ENCODE assay signal across 18 cellular contexts in the genomic region with DNA sequence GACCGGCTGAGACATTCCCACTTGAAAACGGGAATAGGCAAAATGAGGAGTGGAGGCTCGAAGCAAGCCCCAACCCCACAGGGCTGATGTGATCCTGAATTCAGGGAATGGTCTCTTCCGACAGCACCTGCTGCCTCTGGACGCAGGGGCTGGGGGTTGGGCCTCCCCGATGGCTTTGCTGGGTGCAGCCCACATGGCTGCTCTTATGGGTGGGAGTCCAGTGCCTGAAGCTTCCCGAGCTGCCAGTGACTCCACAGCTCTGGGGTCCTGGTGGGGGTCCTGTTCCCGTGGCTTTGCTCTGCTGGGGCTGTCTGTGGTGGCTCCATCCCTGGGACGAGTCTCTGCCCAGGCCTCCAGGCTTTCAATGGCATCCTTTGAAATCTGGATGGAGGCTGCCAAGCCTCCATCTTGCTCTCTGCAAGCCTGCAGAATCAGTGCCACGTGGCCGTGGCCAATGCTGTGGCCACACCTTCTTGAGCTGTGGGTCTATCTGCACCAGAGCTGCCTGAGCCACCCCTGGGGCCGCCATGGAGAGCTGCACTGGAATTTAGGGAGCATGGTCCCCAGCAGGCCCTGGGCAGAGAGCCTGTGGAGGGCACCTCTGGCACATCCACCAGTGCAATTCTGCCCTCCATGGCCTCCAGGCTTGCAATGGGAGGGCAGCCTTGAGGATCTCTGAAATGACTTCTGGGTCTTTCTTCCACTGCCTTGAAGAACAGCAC. TPM values are rescaled to one million over a fixed set of nuclear protein-coding genes. Genes with fewer than 3 reads are reported as not detected.
DNase-seq lines count a peak whose midpoint lies in the region; ATAC-seq and TF ChIP-seq lines count a peak whose summit lies in the region.
"Had no signal": no experiment of that assay in that cellular context is flagged by ENCODE, and none has a peak within 500 bp of the region (broad histone marks: within the 10 kb centered on the region; RNA-seq: fewer than 3 reads in every experiment).

No MANE protein-coding gene starts in this region.

- H3K4me3 ChIP-seq in right cardiac atrium (ENCODE audit: low read length) = no peak overlapping the region
- H3K4me3 ChIP-seq in upper lobe of right lung = no peak overlapping the region
- H3K4me3 ChIP-seq: BLaER1 treated with 17β-estradiol and CSF1 and Interleukin-3, amounts not matched to agents 10 nM and 100 nM; HAP-1 had no signal

- H3K27ac ChIP-seq in right cardiac atrium (ENCODE audit: low read length) (no peak overlapping the region), upper lobe of right lung (no peak overlapping the region)
- H3K27ac ChIP-seq: BLaER1 treated with 17β-estradiol and CSF1 and Interleukin-3, amounts not matched to agents 10 nM and 100 nM; HL-60 had no signal

- H3K27me3 ChIP-seq in right cardiac atrium (ENCODE audit: control insufficient read depth, insufficient read depth) (no peaks in the 10 kb centered on the region), upper lobe of right lung (peaks cover 6% of the 10 kb centered on the region)

- H3K4me1 ChIP-seq in right cardiac atrium (ENCODE audit: control insufficient read depth, insufficient read depth, low read length) (no peaks in the 10 kb centered on the region), upper lobe of right lung (no peaks in the 10 kb centered on the region)
- H3K4me1 ChIP-seq: HAP-1 had no signal

- peaks cover 11% of the 10 kb centered on the region for H3K9me3 Mint-ChIP-seq in osteocyte (ENCODE audit: unreplicated experiment)
- peaks cover 11% of the 10 kb centered on the region for H3K9me3 Mint-ChIP-seq in T-helper 2 cell treated with Interferon-gamma antibody and Interleukin-4, amounts not matched to agents 5 μg/mL and 100 μg/mL, for 36 hours

- DNase-seq in cardiac septum (ENCODE audit: low spot score) (peak; percentile 47), right cardiac atrium (no peak), islet precursor cell (peak; percentile 30), osteocyte (ENCODE audit: extremely low spot score, unreplicated experiment) (peak; percentile 70), upper lobe of right lung (peak; percentile 38), activated gamma-delta T cell (lab: John Stamatoyannopoulos, UW) (no peak)
- no peak for DNase-seq in T-helper 2 cell treated with Interferon-gamma antibody and Interleukin-4, amounts not matched to agents 5 μg/mL and 100 μg/mL, for 36 hours (ENCODE audit: low spot score)
- DNase-seq: ACHN; Calu3; CD4-positive, alpha-beta T cell; DMS 273 treated with DMSO at 0.1 percent for 48 hours; GOT3; HFFc6 had no signal

- ATAC-seq in right cardiac atrium = no peak
- no peak for ATAC-seq in upper lobe of right lung
- no peak for ATAC-seq in GM21825 (IDR thresholded peaks at IDR 0.05; ENCODE audit: unreplicated experiment)

- H3K4me1 Mint-ChIP-seq in osteocyte (ENCODE audit: unreplicated experiment) = no peaks in the 10 kb centered on the region
- no peaks in the 10 kb centered on the region for H3K4me1 Mint-ChIP-seq in T-helper 2 cell treated with Interferon-gamma antibody and Interleukin-4, amounts not matched to agents 5 μg/mL and 100 μg/mL, for 36 hours (ENCODE audit: low read depth)

- no peaks in the 10 kb centered on the region for H3K36me3 ChIP-seq in upper lobe of right lung
- H3K36me3 ChIP-seq: BLaER1 treated with 17β-estradiol and CSF1 and Interleukin-3, amounts not matched to agents 10 nM and 100 nM; HAP-1 had no signal

- H3K9me3 ChIP-seq in right cardiac atrium (ENCODE audit: control insufficient read depth, low read length) (no peaks in the 10 kb centered on the region), upper lobe of right lung (peaks cover 5% of the 10 kb centered on the region)

- intact Hi-C loops in cardiac septum (cut with DNase I) (no loop called here), right cardiac atrium (cut with DNase I) (no loop called here), upper lobe of right lung (cut with DNase I) (no loop called here)

- 66% methylated on average over 12 of the region's 12 CpGs for WGBS in right cardiac atrium

- TF ChIP-seq CTCF in osteocyte (IDR thresholded peaks at IDR 0.05) (no peak), upper lobe of right lung (IDR thresholded peaks at IDR 0.05) (no peak)

- no peak overlapping the region for H3K4me3 Mint-ChIP-seq in osteocyte (ENCODE audit: unreplicated experiment)
- H3K4me3 Mint-ChIP-seq in T-helper 2 cell treated with Interferon-gamma antibody and Interleukin-4, amounts not matched to agents 5 μg/mL and 100 μg/mL, for 36 hours = no peak overlapping the region
- H3K4me3 Mint-ChIP-seq: CD4-positive, alpha-beta T cell; HFFc6 had no signal

- no peak overlapping the region for H3K27ac Mint-ChIP-seq in osteocyte (ENCODE audit: unreplicated experiment)
- no peak overlapping the region for H3K27ac Mint-ChIP-seq in T-helper 2 cell treated with Interferon-gamma antibody and Interleukin-4, amounts not matched to agents 5 μg/mL and 100 μg/mL, for 36 hours
- H3K27ac Mint-ChIP-seq: CD4-positive, alpha-beta T cell; HFFc6 had no signal

- peaks cover 4% of the 10 kb centered on the region for H3K36me3 Mint-ChIP-seq in osteocyte (ENCODE audit: unreplicated experiment)
- peaks cover 3% of the 10 kb centered on the region for H3K36me3 Mint-ChIP-seq in T-helper 2 cell treated with Interferon-gamma antibody and Interleukin-4, amounts not matched to agents 5 μg/mL and 100 μg/mL, for 36 hours (ENCODE audit: low read depth)

- peaks cover 2% of the 10 kb centered on the region for H3K27me3 Mint-ChIP-seq in osteocyte (ENCODE audit: unreplicated experiment)
- no peaks in the 10 kb centered on the region for H3K27me3 Mint-ChIP-seq in T-helper 2 cell treated with Interferon-gamma antibody and Interleukin-4, amounts not matched to agents 5 μg/mL and 100 μg/mL, for 36 hours (ENCODE audit: low read depth)

RNA-seq across cellular contexts. Expression of gene NKX6-2, which starts 55.5 kb away (rescaled TPM):
- total RNA-seq in cardiac septum = not detected
- not detected for total RNA-seq in right cardiac atrium
- 0.32 TPM for polyA plus RNA-seq in right cardiac atrium
- total RNA-seq in osteocyte = not detected in 2 replicates
- not detected for total RNA-seq in upper lobe of right lung
- total RNA-seq: A172; Calu3; CD4-positive, alpha-beta T cell; HFFc6 had no signal

Comparison
In these comparisons a context has a peak if more than half of its experiments do, and no peak if none do; other contexts are left out.
1. DNase-seq: peak in cardiac septum (single experiment), islet precursor cell (single experiment), osteocyte (single experiment) and upper lobe of right lung (single experiment); none in right cardiac atrium (0 of 3), activated gamma-delta T cell (single experiment) and T-helper 2 cell treated with Interferon-gamma antibody and Interleukin-4, amounts not matched to agents 5 μg/mL and 100 μg/mL, for 36 hours (single experiment).